ENCODE assay signal across 21 cellular contexts in the genomic region with DNA sequence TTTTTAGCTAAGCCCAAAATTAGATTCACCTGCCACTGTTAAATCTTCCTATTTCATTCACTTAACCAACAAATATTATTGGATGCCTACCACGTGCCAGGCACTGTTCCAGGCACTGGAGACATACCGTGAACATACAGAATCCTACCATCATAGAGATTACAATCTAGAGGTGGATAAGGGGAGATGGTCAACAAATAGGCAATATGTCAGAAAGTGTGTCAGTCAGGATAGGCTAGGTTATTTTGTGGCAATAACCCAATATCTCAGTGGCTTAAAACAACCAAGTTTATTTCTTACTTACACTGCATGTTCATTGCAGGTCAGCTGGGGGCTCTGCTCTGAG.
"Had no signal": no experiment of that assay in that cellular context is flagged by ENCODE, and none has a peak within 500 bp of the region (broad histone marks: within the 10 kb centered on the region; RNA-seq: fewer than 3 reads in every experiment).

No MANE protein-coding gene starts in this region.

- H3K27ac Mint-ChIP-seq: activated T-cell treated with anti-CD3 and anti-CD28 coated beads, Interleukin-2, amount 50 U/mL, for 72 hours; stimulated activated effector memory CD8-positive, alpha-beta T cell treated with anti-CD3 and anti-CD28 coated beads, Interleukin-12 subunit alpha, Interleukin-12 subunit beta, amount 100 ng/mL, for 72 hours had no signal

- H3K36me3 Mint-ChIP-seq: stimulated activated effector memory CD8-positive, alpha-beta T cell treated with anti-CD3 and anti-CD28 coated beads, Interleukin-12 subunit alpha, Interleukin-12 subunit beta, amount 100 ng/mL, for 72 hours had no signal

- H3K27ac ChIP-seq: ascending aorta, epithelial cell of prostate, testis had no signal

- H3K4me3 Mint-ChIP-seq: activated T-cell treated with anti-CD3 and anti-CD28 coated beads, Interleukin-2, amount 50 U/mL, for 72 hours; nephron progenitor cell; stimulated activated effector memory CD8-positive, alpha-beta T cell treated with anti-CD3 and anti-CD28 coated beads, Interleukin-12 subunit alpha, Interleukin-12 subunit beta, amount 100 ng/mL, for 72 hours had no signal

- H3K9me3 ChIP-seq: ascending aorta, sigmoid colon, stomach, testis had no signal

- H3K4me3 ChIP-seq: ascending aorta, lung, sigmoid colon, stomach, testis had no signal

- H3K27me3 ChIP-seq: ascending aorta, sigmoid colon, stomach, testis had no signal

- H3K4me1 ChIP-seq: ascending aorta, testis had no signal

- H3K36me3 ChIP-seq: ascending aorta, sigmoid colon, stomach had no signal

- H3K9me3 Mint-ChIP-seq: activated T-cell treated with anti-CD3 and anti-CD28 coated beads, Interleukin-2, amount 50 U/mL, for 72 hours; nephron progenitor cell; stimulated activated effector memory CD8-positive, alpha-beta T cell treated with anti-CD3 and anti-CD28 coated beads, Interleukin-12 subunit alpha, Interleukin-12 subunit beta, amount 100 ng/mL, for 72 hours had no signal

- DNase-seq: activated CD4-positive, alpha-beta T cell treated with anti-CD3 and anti-CD28 coated beads, Interleukin-2, amount 50 U/mL, for 1 hour; activated CD8-positive, alpha-beta memory T cell treated with anti-CD3 and anti-CD28 coated beads for 24 hours; activated effector memory CD4-positive, alpha-beta T cell treated with anti-CD3 and anti-CD28 coated beads, Interleukin-2, amount 50 U/mL, for 16 hours; activated naive CD4-positive, alpha-beta T cell treated with anti-CD3 and anti-CD28 coated beads, Interleukin-2, amount 50 U/mL, for 16 hours; activated T-cell treated with anti-CD3 and anti-CD28 coated beads, Interleukin-2, amount 50 U/mL, for 72 hours; hippocampal formation; left cardiac atrium; nephron progenitor cell; occipital lobe; posterior cingulate gyrus; sigmoid colon; stimulated activated CD4-positive, alpha-beta T cell treated with anti-CD3 and anti-CD28 coated beads, Interleukin-4, amount 100 ng/mL, for 24 hours; stomach; T-helper 1 cell; T-helper 9 cell; testis had no signal

- ATAC-seq: activated CD4-positive, CD25-positive, alpha-beta regulatory T cell treated with anti-CD3 and anti-CD28 coated beads, Interleukin-2, amount 50 U/mL, for 24 hours; activated T-cell treated with anti-CD3 and anti-CD28 coated beads, Interleukin-2, amount 50 U/mL, for 72 hours; left cardiac atrium; stimulated activated effector memory CD8-positive, alpha-beta T cell treated with anti-CD3 and anti-CD28 coated beads, Interleukin-12 subunit alpha, Interleukin-12 subunit beta, amount 100 ng/mL, for 72 hours had no signal
